In the genomic region with DNA sequence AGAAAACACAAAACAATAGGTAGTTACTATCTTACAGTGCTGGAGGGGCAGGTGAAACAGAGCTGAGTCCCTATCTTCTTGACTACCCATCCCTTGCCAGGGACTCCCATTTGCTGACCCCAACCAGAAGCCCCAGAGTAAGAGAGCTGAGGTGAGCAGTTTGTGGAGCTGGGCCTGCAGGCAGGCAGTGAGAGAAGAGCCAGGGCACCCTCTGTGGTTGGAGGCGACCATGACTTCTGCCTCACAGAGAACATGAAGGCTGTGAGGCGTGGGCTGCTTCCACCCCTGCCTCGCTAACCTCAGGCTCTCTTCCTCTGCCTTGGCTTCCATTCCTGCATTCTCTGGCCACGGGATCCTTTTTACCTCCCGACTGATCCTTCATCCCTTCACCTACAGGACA, we compare ENCODE assay signal across 1 cellular context.
TF ChIP-seq lines count a peak whose summit lies in the region.

No MANE protein-coding gene starts in this region.

TF ChIP-seq in IMR-90, 13 proteins besides CTCF, POLR2A, EP300 and RAD21:
- TF ChIP-seq FOS (IDR thresholded peaks at IDR 0.05; ENCODE audit: low read depth, low read length) (no peak), NFE2L2 (IDR thresholded peaks at IDR 0.05; ENCODE audit: low read depth, low read length) (no peak), RFX5 (IDR thresholded peaks at IDR 0.05; ENCODE audit: low read depth, low read length) (no peak), CEBPB (IDR thresholded peaks at IDR 0.05; ENCODE audit: low read depth, low read length) (no peak), SMC3 (IDR thresholded peaks at IDR 0.05; ENCODE audit: low read depth, low read length) (no peak), CHD1 (IDR thresholded peaks at IDR 0.05; ENCODE audit: low read depth, low read length) (no peak), MAZ (IDR thresholded peaks at IDR 0.05; ENCODE audit: borderline replicate concordance, low read depth, low read length) (no peak), MXI1 (IDR thresholded peaks at IDR 0.05; ENCODE audit: borderline replicate concordance, low read depth, low read length) (no peak), ELK1 (IDR thresholded peaks at IDR 0.05; ENCODE audit: borderline replicate concordance, low read depth, low read length) (no peak)
TF ChIP-seq in IMR-90: peak in this region for 0.
